Comparison of ENCODE assay signal across 8 cellular contexts in the genomic region with DNA sequence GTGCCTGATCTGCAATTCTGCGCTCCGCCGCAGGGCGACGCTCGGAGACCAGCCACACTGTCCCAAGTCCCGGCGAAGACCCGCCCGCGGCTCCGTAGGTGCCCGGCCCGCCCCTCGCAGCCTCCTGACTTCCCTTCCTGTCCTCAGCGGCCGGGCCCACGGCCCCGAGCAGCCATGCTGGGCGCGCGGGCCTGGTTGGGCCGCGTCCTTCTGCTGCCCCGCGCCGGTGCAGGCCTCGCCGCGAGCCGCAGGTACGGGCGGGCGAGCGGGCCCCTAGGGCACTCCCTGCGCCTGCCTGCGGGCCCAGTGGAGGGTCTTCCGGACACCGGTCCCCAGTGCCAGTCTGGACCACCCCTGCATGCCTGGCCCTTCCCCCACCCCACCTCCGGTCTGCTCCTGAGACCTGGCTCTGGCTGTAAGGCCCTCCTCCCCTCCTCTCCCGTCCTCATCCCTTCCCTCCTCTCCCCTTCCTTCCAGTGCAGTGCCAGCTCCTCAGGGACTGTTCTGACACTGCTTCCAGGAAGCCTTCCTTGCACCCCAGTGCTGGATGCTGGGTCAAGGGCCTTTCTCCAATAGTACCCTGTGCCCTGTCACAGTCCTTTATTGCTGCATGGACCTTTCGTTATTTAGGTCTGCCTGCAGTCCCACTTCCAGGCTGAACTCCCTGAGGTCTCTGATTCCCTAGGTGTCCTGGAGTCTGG. TPM values are rescaled to one million over a fixed set of nuclear protein-coding genes. Genes with fewer than 3 reads are reported as not detected.
DNase-seq lines count a peak whose midpoint lies in the region; ATAC-seq and TF ChIP-seq lines count a peak whose summit lies in the region.

TSS of gene SPATA20 (plus strand) at position 140 of the 701 bp plus-strand sequence. CDS start at position 175, 35 bp downstream.

- H3K36me3 ChIP-seq in DOHH2 (ENCODE audit: control insufficient read depth, low read length) = no peaks in the 10 kb centered on the region
- H3K36me3 ChIP-seq in neuronal stem cell (replicated peaks in 1 of 2; ENCODE audit: control insufficient read depth in 2 of 2, insufficient read depth in 2 of 2, low read length in 2 of 2) = peaks cover 0 to 2% of the 10 kb centered on the region in 2 donors
- peaks cover 0 to 16% (median 2%) of the 10 kb centered on the region in 5 donors for H3K36me3 ChIP-seq in subcutaneous abdominal adipose tissue (ENCODE audit: control insufficient read depth in 5 of 5, insufficient read depth in 5 of 5, low read length in 5 of 5)

- H3K23ac ChIP-seq in neuronal stem cell (ENCODE audit: low read depth, low read length, poor library complexity) = peak within 1 kb of the TSS; percentile 85

- H3K9me2 ChIP-seq in DOHH2 (replicated peaks; ENCODE audit: control insufficient read depth, low read length) = no peaks in the 10 kb centered on the region

- peaks cover 10% of the 10 kb centered on the region; the same call in 1 of the 2 replicates for H3K27me3 ChIP-seq in DOHH2 (ENCODE audit: control insufficient read depth, low read length)
- H3K27me3 ChIP-seq in foreskin keratinocyte = no peaks in the 10 kb centered on the region
- H3K27me3 ChIP-seq in neuronal stem cell (ENCODE audit: control insufficient read depth in 3 of 3, insufficient read depth in 3 of 3, low read depth in 1 of 3, low read length in 3 of 3) = peaks cover 0 to 11% (median 0%) of the 10 kb centered on the region in 3 experiments
- no peaks in the 10 kb centered on the region for H3K27me3 ChIP-seq in subcutaneous abdominal adipose tissue (ENCODE audit: control insufficient read depth in 5 of 5, insufficient read depth in 4 of 5, low read length in 5 of 5)

- peak within 1 kb of the TSS; percentile 51 for H2BK120ac ChIP-seq in neuronal stem cell (ENCODE audit: low read depth, low read length)

- H3K9me3 ChIP-seq in DOHH2 (ENCODE audit: control insufficient read depth, insufficient read depth, low read length) = no peaks in the 10 kb centered on the region
- no peaks in the 10 kb centered on the region for H3K9me3 ChIP-seq in neuronal stem cell (replicated peaks in 1 of 2; ENCODE audit: control insufficient read depth in 2 of 2, insufficient read depth in 1 of 2, low read depth in 1 of 2, low read length in 2 of 2)
- no peaks in the 10 kb centered on the region for H3K9me3 ChIP-seq in subcutaneous abdominal adipose tissue (ENCODE audit: control insufficient read depth in 5 of 5, low read length in 5 of 5)

- H3K18ac ChIP-seq in neuronal stem cell (ENCODE audit: low read length) = peak within 1 kb of the TSS; percentile 96

- H2AFZ ChIP-seq in neuronal stem cell (ENCODE audit: low read length) = peak within 1 kb of the TSS; percentile 98

- H2BK12ac ChIP-seq in neuronal stem cell (ENCODE audit: low read length) = peak within 1 kb of the TSS; percentile 88

- H3K79me1 ChIP-seq in neuronal stem cell (ENCODE audit: low read depth, low read length) = peaks cover 4% of the 10 kb centered on the region

- H4K8ac ChIP-seq in neuronal stem cell (ENCODE audit: low read depth, low read length) = no peak within 1 kb of the TSS

- H3K4me2 ChIP-seq in DOHH2 (ENCODE audit: low read length) (peak within 1 kb of the TSS; percentile 63), neuronal stem cell (ENCODE audit: insufficient read depth, low read length, poor library complexity, severe bottlenecking) (peak within 1 kb of the TSS; percentile 75)

- peak within 1 kb of the TSS; percentile 47 for H4K91ac ChIP-seq in neuronal stem cell (ENCODE audit: low read depth, low read length, poor library complexity)

- peak within 1 kb of the TSS; percentile 79 for H3K9ac ChIP-seq in neuronal stem cell (ENCODE audit: low read depth, low read length, poor library complexity)
- H3K9ac ChIP-seq in subcutaneous abdominal adipose tissue (ENCODE audit: low read length in 5 of 5) = peak within 1 kb of the TSS; percentile 28 to 79 (median 74)

- DNase-seq in SIG-M5 treated with dmso at 0.1 percent for 504 hours (lab: John Stamatoyannopoulos, UW; ENCODE audit: unreplicated experiment) = peak; percentile 91
- peak; percentile 81 for DNase-seq in activated gamma-delta T cell treated with Interleukin-2 at 50 U/mL for 16 hours
- DNase-seq in foreskin keratinocyte = peak in 1 of 2 donors; percentile 63
- peak; percentile 83 for DNase-seq in neuronal stem cell (ENCODE audit: low spot score)

- H3K4me3 ChIP-seq in DOHH2 (ENCODE audit: low read length) (peak within 1 kb of the TSS; percentile 84), neuronal stem cell (ENCODE audit: low read length in 2 of 2) (peak within 1 kb of the TSS; percentile 59 to 77), subcutaneous abdominal adipose tissue (ENCODE audit: low read depth in 1 of 5, low read length in 5 of 5) (peak within 1 kb of the TSS; percentile 66 to 77 (median 73))

- H3K4me1 ChIP-seq in DOHH2 (ENCODE audit: control insufficient read depth, low read length) (peaks cover 13% of the 10 kb centered on the region), foreskin keratinocyte (peaks cover 11% of the 10 kb centered on the region), neuronal stem cell (ENCODE audit: control insufficient read depth in 2 of 2, insufficient read depth in 1 of 2, low read depth in 1 of 2, low read length in 2 of 2) (peaks cover 15 to 18% of the 10 kb centered on the region in 2 donors), subcutaneous abdominal adipose tissue (ENCODE audit: control insufficient read depth in 5 of 5, insufficient read depth in 5 of 5, low read length in 5 of 5) (peaks cover 6 to 23% (median 18%) of the 10 kb centered on the region in 5 donors)

- no CpG with 5 or more reads among the region's 42 CpGs for WGBS in neuronal stem cell (ENCODE audit: extremely low coverage in 2 of 2, insufficient read length in 2 of 2, insufficient replicate concordance in 1 of 2), 2 donors

- H2BK15ac ChIP-seq in neuronal stem cell (ENCODE audit: low read length) = peak within 1 kb of the TSS; percentile 99

- H3K27ac ChIP-seq in DOHH2 (ENCODE audit: low read depth, low read length) (no peak within 1 kb of the TSS), foreskin keratinocyte (no peak within 1 kb of the TSS), neuronal stem cell (replicated peaks; ENCODE audit: low read length) (no peak within 1 kb of the TSS), subcutaneous abdominal adipose tissue (ENCODE audit: low read depth, low read length) (no peak within 1 kb of the TSS)

- TF ChIP-seq CTCF in DOHH2 (IDR thresholded peaks at IDR 0.05; ENCODE audit: low read depth, low read length, poor library complexity, severe bottlenecking) (peak; percentile 94), LNCAP (IDR thresholded peaks at IDR 0.05) (peak; percentile 98), foreskin keratinocyte (conservative IDR thresholded peaks at IDR 0.05) (peak; percentile 99)

- H3K4ac ChIP-seq in neuronal stem cell (ENCODE audit: low read length) = peak within 1 kb of the TSS; percentile 77

- peaks cover 3% of the 10 kb centered on the region; the same call in 1 of the 2 replicates for H4K20me1 ChIP-seq in DOHH2 (ENCODE audit: control insufficient read depth, insufficient read depth, low read depth, low read length)

- peak within 1 kb of the TSS; percentile 3 for H3K14ac ChIP-seq in neuronal stem cell (ENCODE audit: low read length)

- H2AK5ac ChIP-seq in neuronal stem cell (ENCODE audit: low read depth, low read length) = peak within 1 kb of the TSS; percentile 86

- H2BK5ac ChIP-seq in neuronal stem cell (ENCODE audit: low read length) = peak within 1 kb of the TSS; percentile 48

- H3F3A ChIP-seq in DOHH2 (ENCODE audit: control insufficient read depth, insufficient read depth) = no peaks in the 10 kb centered on the region

- no peaks in the 10 kb centered on the region for H3K79me2 ChIP-seq in DOHH2 (ENCODE audit: control insufficient read depth, low read length)

- ATAC-seq in GM21786 (IDR thresholded peaks at IDR 0.05; ENCODE audit: unreplicated experiment) (peak; percentile 58), foreskin keratinocyte (peak; percentile 78)

RNA-seq across cellular contexts. Expression of gene SPATA20, which starts in this region (rescaled TPM):
- 33.8 and 53.6 TPM in 2 replicates for total RNA-seq in foreskin keratinocyte
- 25.1 and 46.4 TPM in 2 replicates for polyA plus RNA-seq in foreskin keratinocyte
- polyA plus RNA-seq in neuronal stem cell (2013, experiment 1 of 2) = 17.6 TPM
- polyA plus RNA-seq in neuronal stem cell (2013, experiment 2 of 2) = 18.9 TPM
